Comparison of ENCODE assay signal across 35 cellular contexts in genomic region chr1:121452484-121452883, GRCh38.
DNase-seq lines count a peak whose midpoint lies in the region; ATAC-seq, FAIRE-seq and TF ChIP-seq lines count a peak whose summit lies in the region.
"Had no signal": no experiment of that assay in that cellular context is flagged by ENCODE, and none has a peak within 500 bp of the region (broad histone marks: within the 10 kb centered on the region; RNA-seq: fewer than 3 reads in every experiment).

No MANE protein-coding gene starts in this region.

- no peak overlapping the region for H3K27ac Mint-ChIP-seq in GM23338
- H3K27ac Mint-ChIP-seq: B cell; CD14-positive monocyte; CD4-positive, alpha-beta memory T cell; CD4-positive, alpha-beta T cell; CD4-positive, CD25-positive, alpha-beta regulatory T cell; CD8-positive, alpha-beta memory T cell; CD8-positive, alpha-beta T cell had no signal

- intact Hi-C loops in K562 (cut with micrococcal nuclease), result no loop called here

- no peaks in the 10 kb centered on the region for H3K27me3 ChIP-seq in Karpas-422 (ENCODE audit: low read length)
- no peaks in the 10 kb centered on the region for H3K27me3 ChIP-seq in K562 (ENCODE audit: control insufficient read depth in 2 of 2, insufficient read depth in 2 of 2, low read length in 2 of 2)
- H3K27me3 ChIP-seq in GM23338 (ENCODE audit: insufficient read depth), result no peaks in the 10 kb centered on the region
- H3K27me3 ChIP-seq: BE2C; BLaER1; BLaER1 treated with 17β-estradiol and CSF1 and Interleukin-3, amounts not matched to agents 10 nM and 100 nM had no signal

- no peaks in the 10 kb centered on the region for H3K9me1 ChIP-seq in K562 (ENCODE audit: control insufficient read depth, insufficient read depth, low read length)

- H3K27me3 Mint-ChIP-seq in GM23338 (ENCODE audit: insufficient read depth, low read depth, poor library complexity), result peaks cover 2% of the 10 kb centered on the region
- H3K27me3 Mint-ChIP-seq: B cell; CD4-positive, alpha-beta memory T cell; CD4-positive, alpha-beta T cell; CD4-positive, CD25-positive, alpha-beta regulatory T cell; CD8-positive, alpha-beta memory T cell had no signal

- CTCF ChIA-PET in HEK293 (lab: Yijun Ruan, JAX) (no interaction called here), K562 (lab: Yijun Ruan, JAX; ENCODE audit: low intra/inter-chr PET ratio) (no interaction called here)

- H3K9me3 ChIP-seq in HEK293 (ENCODE audit: control insufficient read depth, insufficient read depth, low read depth, low read length) (no peaks in the 10 kb centered on the region), Karpas-422 (ENCODE audit: low read length) (no peaks in the 10 kb centered on the region), K562 (replicated peaks; ENCODE audit: control insufficient read depth, insufficient read depth, low read depth, low read length) (no peaks in the 10 kb centered on the region)
- H3K9me3 ChIP-seq: A549, BE2C, BLaER1, Caco-2 had no signal

- H3K9me2 ChIP-seq in Karpas-422 (replicated peaks; ENCODE audit: insufficient read depth, low read length) (no peaks in the 10 kb centered on the region), GM23338 (ENCODE audit: insufficient read depth) (no peaks in the 10 kb centered on the region)

- H2AFZ ChIP-seq in Karpas-422 (ENCODE audit: low read length) (no peak overlapping the region), K562 (ENCODE audit: low read depth, low read length) (no peak overlapping the region), GM23338 (no peak overlapping the region)

- no TSS peak for BruUV-seq in K562 (replicated peaks; lab: Mats Ljungman, UMichigan)

- TF ChIP-seq RAD21 in K562 (CRISPR knock-in tag; conservative IDR thresholded peaks at IDR 0.05 in 1 of 2, IDR thresholded peaks at IDR 0.05 in 1 of 2), result no peak

- H3K36me3 ChIP-seq in HEK293 (ENCODE audit: control insufficient read depth in 2 of 2, insufficient read depth in 1 of 2, low read length in 2 of 2) (no peaks in the 10 kb centered on the region), Karpas-422 (ENCODE audit: insufficient read depth, low read length) (no peaks in the 10 kb centered on the region), K562 (ENCODE audit: control insufficient read depth, insufficient read depth, low read length) (no peaks in the 10 kb centered on the region), GM23338 (ENCODE audit: insufficient read depth) (no peaks in the 10 kb centered on the region)
- H3K36me3 ChIP-seq: BE2C; BLaER1; BLaER1 treated with 17β-estradiol and CSF1 and Interleukin-3, amounts not matched to agents 10 nM and 100 nM had no signal

- H3K9ac ChIP-seq in Karpas-422 (ENCODE audit: low read length), result no peak overlapping the region
- H3K9ac ChIP-seq in K562 (ENCODE audit: insufficient read depth in 1 of 2, low read depth in 2 of 2, low read length in 2 of 2), result no peak overlapping the region
- H3K9ac ChIP-seq: BLaER1; BLaER1 treated with 17β-estradiol and CSF1 and Interleukin-3, amounts not matched to agents 10 nM and 100 nM had no signal

- no peaks in the 10 kb centered on the region; the same call in 2 of the 3 replicates for H3K4me1 Mint-ChIP-seq in GM23338

- in situ Hi-C loops in K562 (cut with MboI), result no loop called here

- WGBS in K562 (ENCODE audit: insufficient coverage, low coverage, missing lambda C conversion rate), result 15% methylated on average over 1 of the region's 1 CpG

- H3K9me3 Mint-ChIP-seq in GM23338, result no peaks in the 10 kb centered on the region
- H3K9me3 Mint-ChIP-seq: CD14-positive monocyte; CD4-positive, alpha-beta T cell; CD8-positive, alpha-beta memory T cell; CD8-positive, alpha-beta T cell had no signal

- H3K4me2 ChIP-seq in Karpas-422 (ENCODE audit: low read depth, low read length, poor library complexity, severe bottlenecking) (no peak overlapping the region), K562 (ENCODE audit: insufficient read depth, low read length) (no peak overlapping the region), GM23338 (no peak overlapping the region)
- H3K4me2 ChIP-seq: A549; BLaER1; BLaER1 treated with 17β-estradiol and CSF1 and Interleukin-3, amounts not matched to agents 10 nM and 100 nM had no signal

- H3K4me3 Mint-ChIP-seq in GM23338, result no peak overlapping the region
- H3K4me3 Mint-ChIP-seq: B cell; CD14-positive monocyte; CD4-positive, alpha-beta memory T cell; CD4-positive, alpha-beta T cell; CD4-positive, CD25-positive, alpha-beta regulatory T cell; CD8-positive, alpha-beta memory T cell; CD8-positive, alpha-beta T cell had no signal

- no peak for TF ChIP-seq CTCF in HEK293 (tag by site-specific recombination; IDR thresholded peaks at IDR 0.05)
- no peak for TF ChIP-seq CTCF in K562 (IDR thresholded peaks at IDR 0.05 in 2 of 3, conservative IDR thresholded peaks at IDR 0.05 in 1 of 3; ENCODE audit: insufficient read depth in 2 of 3, low read depth in 1 of 3, low read length in 3 of 3)
- no peak for TF ChIP-seq CTCF in GM23338 (conservative IDR thresholded peaks at IDR 0.05; ENCODE audit: low read depth in 2 of 2)

- TF ChIP-seq EP300 in K562 (IDR thresholded peaks at IDR 0.05; ENCODE audit: low read length), result no peak

- DNase-seq in Karpas-422, result no peak
- DNase-seq in K562 (ENCODE audit: extremely low read depth in 1 of 4, low spot score in 3 of 4), result no peak
- DNase-seq in GM23338 (ENCODE audit: low spot score), result no peak
- no peak for DNase-seq in NCI-H1930 (lab: John Stamatoyannopoulos, UW)
- DNase-seq: 8988T; ACHN; AML-193; BE2C; C1 segment of cervical spinal cord; Caco-2; Calu3; CD4-positive, alpha-beta memory T cell; CD4-positive, alpha-beta T cell; CD4-positive, CD25-positive, alpha-beta regulatory T cell; CD8-positive, alpha-beta memory T cell; CD8-positive, alpha-beta T cell; COR-L47; DMS 273 treated with DMSO at 0.1 percent for 48 hours; DMS153; DMS53; DMS79; DMS79 treated with DMSO at 0.1 percent for 48 hours; DND-41; EL had no signal

- no peak overlapping the region for H3K4me3 ChIP-seq in HEK293 (ENCODE audit: low read depth, low read length)
- no peak overlapping the region for H3K4me3 ChIP-seq in Karpas-422 (ENCODE audit: low read length)
- H3K4me3 ChIP-seq in K562, result no peak overlapping the region
- H3K4me3 ChIP-seq in GM23338, result no peak overlapping the region
- H3K4me3 ChIP-seq: A549; BLaER1; BLaER1 treated with 17β-estradiol and CSF1 and Interleukin-3, amounts not matched to agents 10 nM and 100 nM had no signal

- no peaks in the 10 kb centered on the region for H3K79me2 ChIP-seq in Karpas-422 (ENCODE audit: low read length)
- H3K79me2 ChIP-seq in K562 (ENCODE audit: control insufficient read depth, insufficient read depth, low read length), result no peaks in the 10 kb centered on the region
- H3K79me2 ChIP-seq in GM23338 (replicated peaks; ENCODE audit: insufficient read depth), result no peaks in the 10 kb centered on the region

- ATAC-seq in K562, result no peak
- no peak for ATAC-seq in GM23338
- no peak for ATAC-seq in HG03025 (IDR thresholded peaks at IDR 0.05; ENCODE audit: low FRiP score, unreplicated experiment)
- ATAC-seq: A549; CD8-positive, alpha-beta T cell had no signal

- H3K36me3 Mint-ChIP-seq in GM23338 (ENCODE audit: low read depth), result no peaks in the 10 kb centered on the region
- H3K36me3 Mint-ChIP-seq: CD14-positive monocyte; CD4-positive, alpha-beta memory T cell; CD4-positive, CD25-positive, alpha-beta regulatory T cell; CD8-positive, alpha-beta T cell had no signal

- no peak for TF ChIP-seq POLR2A in K562 (conservative IDR thresholded peaks at IDR 0.05)

- no peaks in the 10 kb centered on the region for H3F3A ChIP-seq in GM23338 (replicated peaks; ENCODE audit: low read depth)

- H3K4me1 ChIP-seq in HEK293 (ENCODE audit: control insufficient read depth, insufficient read depth, low read length), result no peaks in the 10 kb centered on the region
- H3K4me1 ChIP-seq in Karpas-422 (ENCODE audit: low read length), result peaks cover 77% of the 10 kb centered on the region
- H3K4me1 ChIP-seq in K562 (replicated peaks in 1 of 2; ENCODE audit: control insufficient read depth in 2 of 2, insufficient read depth in 2 of 2, low read length in 2 of 2), result no peaks in the 10 kb centered on the region
- no peaks in the 10 kb centered on the region for H3K4me1 ChIP-seq in GM23338 (ENCODE audit: insufficient read depth)
- H3K4me1 ChIP-seq: A549, BE2C, Caco-2 had no signal

- H3K27ac ChIP-seq in HEK293 (ENCODE audit: extremely low read depth, low read depth, low read length) (no peak overlapping the region), Karpas-422 (ENCODE audit: low read length) (peak overlapping the region; percentile 99; the same call in 1 of the 2 replicates), K562 (ENCODE audit: extremely low read depth, low read depth, low read length) (no peak overlapping the region), GM23338 (ENCODE audit: low read depth) (no peak overlapping the region)
- H3K27ac ChIP-seq: 22Rv1; A549; BLaER1; BLaER1 treated with 17β-estradiol and CSF1 and Interleukin-3, amounts not matched to agents 10 nM and 100 nM; C4-2B had no signal

- H4K20me1 ChIP-seq in Karpas-422 (ENCODE audit: insufficient read depth, low read depth, low read length) (no peaks in the 10 kb centered on the region), K562 (replicated peaks; ENCODE audit: control insufficient read depth, insufficient read depth, low read length) (no peaks in the 10 kb centered on the region), GM23338 (replicated peaks; ENCODE audit: insufficient read depth) (no peaks in the 10 kb centered on the region)
- H4K20me1 ChIP-seq: BLaER1; BLaER1 treated with 17β-estradiol and CSF1 and Interleukin-3, amounts not matched to agents 10 nM and 100 nM had no signal

- no peak for FAIRE-seq in K562 (lab: Jason Lieb, UNC)
- FAIRE-seq: A204.1, A549, D721Med had no signal

- POLR2A ChIA-PET in HEK293 (lab: Yijun Ruan, JAX) (no interaction called here), K562 (lab: Yijun Ruan, JAX) (no interaction called here)

TF ChIP-seq in HEK293, 187 proteins besides CTCF, POLR2A, EP300 and RAD21:
- peak; percentile 64 for TF ChIP-seq ZNF146 (tag by site-specific recombination; IDR thresholded peaks at IDR 0.05)
- TF ChIP-seq ZNF624 (tag by site-specific recombination; IDR thresholded peaks at IDR 0.05), result no peak
- no peak for TF ChIP-seq ZFP37 (tag by site-specific recombination; IDR thresholded peaks at IDR 0.05)

TF ChIP-seq in K562, 482 proteins besides CTCF, POLR2A, EP300 and RAD21:
- no peak for TF ChIP-seq KDM1A (IDR thresholded peaks at IDR 0.05)
- TF ChIP-seq ZNF146 (CRISPR knock-in tag; IDR thresholded peaks at IDR 0.05; ENCODE audit: unreplicated experiment), result peak; percentile 86
- peak; percentile 40 for TF ChIP-seq RBM25 (IDR thresholded peaks at IDR 0.05; ENCODE audit: low read depth, low read length, severe bottlenecking)

TF ChIP-seq in GM23338, 12 proteins besides CTCF, POLR2A, EP300 and RAD21 (continues in another document):
- TF ChIP-seq ZNF114 (CRISPR knock-in tag; IDR thresholded peaks at IDR 0.05) (no peak), EZH2 (IDR thresholded peaks at IDR 0.05; ENCODE audit: low read depth, unreplicated experiment) (no peak), POLR2AphosphoS5 (IDR thresholded peaks at IDR 0.05; ENCODE audit: low read depth) (no peak), EZH2phosphoT487 (IDR thresholded peaks at IDR 0.05; ENCODE audit: unreplicated experiment) (no peak), CREB1 (CRISPR knock-in tag; IDR thresholded peaks at IDR 0.05; ENCODE audit: low read depth) (no peak), JUNB (IDR thresholded peaks at IDR 0.05; ENCODE audit: unreplicated experiment) (no peak)

Comparison
In these comparisons a context has a peak if more than half of its experiments do, and no peak if none do; other contexts are left out.
1. Of the 44 proteins assayed by ChIP-seq in both K562 and HEK293: peak only in K562: none; only in HEK293: none; in both: ZNF146; in neither: 43.